In the genomic region with DNA sequence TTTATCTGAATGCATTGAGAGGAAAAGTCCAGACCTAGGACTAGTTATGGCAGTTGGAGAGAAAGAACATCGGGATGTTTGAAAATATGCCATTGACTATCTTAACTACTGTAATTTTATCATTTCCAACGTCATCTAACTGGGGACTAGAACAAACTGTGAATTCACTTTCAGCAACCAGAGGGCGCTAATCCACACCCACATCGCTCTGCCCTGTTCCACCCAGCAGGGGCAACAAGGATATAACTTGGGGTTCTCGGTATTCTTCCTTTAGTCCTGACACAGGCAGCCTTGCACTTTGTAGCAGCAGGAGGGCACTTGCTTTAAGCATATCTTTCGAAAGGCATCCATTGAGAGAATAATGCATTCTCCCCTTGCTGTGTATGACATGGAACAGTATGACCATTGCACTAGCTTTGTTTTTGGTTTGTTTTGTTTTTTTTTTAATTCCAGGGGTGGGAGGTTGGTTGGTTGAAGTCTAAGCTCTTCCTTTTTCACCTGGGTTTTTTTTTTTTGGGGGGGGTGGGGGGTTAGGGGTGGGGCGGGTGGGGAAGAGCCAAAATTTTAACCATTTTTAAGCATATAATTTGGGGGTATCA, we compare ENCODE assay signal across 8 cellular contexts. TPM values are rescaled to one million over a fixed set of nuclear protein-coding genes. Genes with fewer than 3 reads are reported as not detected.
DNase-seq lines count a peak whose midpoint lies in the region; ATAC-seq and TF ChIP-seq lines count a peak whose summit lies in the region.

No MANE protein-coding gene starts in this region.

- peak; percentile 63 to 75 for DNase-seq in Caco-2
- DNase-seq in Jurkat, Clone E6-1 (ENCODE audit: low read depth, low spot score), result peak; percentile 76
- DNase-seq in SHP77 treated with DMSO at 0.1 percent for 48 hours (lab: John Stamatoyannopoulos, UW), result peak; percentile 43
- peak; percentile 43 for DNase-seq in activated T-helper 9 cell treated with anti-CD3 and anti-CD28 coated beads, Interleukin-2, amount 50 U/mL, for 16 hours (ENCODE audit: low read depth)
- DNase-seq in foreskin melanocyte, result peak; percentile 59
- peak; percentile 19 for DNase-seq in progenitor cell of endocrine pancreas (ENCODE audit: low spot score, unreplicated experiment)
- DNase-seq in aorta, result peak in 1 of 2 donors; percentile 60

- H3K9me3 ChIP-seq in Caco-2 (no peaks in the 10 kb centered on the region), aorta (ENCODE audit: control insufficient read depth, low read length) (no peaks in the 10 kb centered on the region)

- H3K27ac ChIP-seq in aorta (ENCODE audit: low read depth in 1 of 2, low read length in 2 of 2), result no peak overlapping the region

- H3K36me3 ChIP-seq in Caco-2 (ENCODE audit: control insufficient read depth, insufficient read depth, low read length) (no peaks in the 10 kb centered on the region), aorta (ENCODE audit: control insufficient read depth in 1 of 2, insufficient read depth in 2 of 2, low read length in 1 of 2) (peaks cover 0 to 6% of the 10 kb centered on the region in 2 donors)

- BruUV-seq in Caco-2 (replicated peaks; lab: Mats Ljungman, UMichigan), result no TSS peak

- H3K4me3 ChIP-seq in Caco-2 (ENCODE audit: low read depth, low read length), result no peak overlapping the region
- H3K4me3 ChIP-seq in Jurkat, Clone E6-1 (ENCODE audit: low read length), result no peak overlapping the region
- no peak overlapping the region for H3K4me3 ChIP-seq in aorta (ENCODE audit: low read length in 2 of 2)

- no peaks in the 10 kb centered on the region for H3K9me3 Mint-ChIP-seq in Caco-2 (ENCODE audit: unreplicated experiment)
- H3K9me3 Mint-ChIP-seq in progenitor cell of endocrine pancreas (ENCODE audit: low read depth), result no peaks in the 10 kb centered on the region

- H3K27me3 Mint-ChIP-seq in Caco-2 (ENCODE audit: insufficient read depth, unreplicated experiment), result no peaks in the 10 kb centered on the region
- H3K27me3 Mint-ChIP-seq in progenitor cell of endocrine pancreas, result no peaks in the 10 kb centered on the region

- H3K4me3 Mint-ChIP-seq in Caco-2 (ENCODE audit: unreplicated experiment) (no peak overlapping the region), progenitor cell of endocrine pancreas (ENCODE audit: low read depth) (no peak overlapping the region)

- POLR2A ChIA-PET in Caco-2 (lab: Charles Lee), result interaction anchor here (0.6 kb wide), 1 partner anchor 270 kb away, joined by 6 read pairs; no protein-coding TSS in a partner anchor

- H3K4me1 Mint-ChIP-seq in Caco-2 (ENCODE audit: low read depth, unreplicated experiment), result no peaks in the 10 kb centered on the region
- H3K4me1 Mint-ChIP-seq in progenitor cell of endocrine pancreas (ENCODE audit: low read depth), result peaks cover 7% of the 10 kb centered on the region

- H3K27me3 ChIP-seq in Caco-2 (replicated peaks; ENCODE audit: control insufficient read depth, insufficient read depth, low read length) (no peaks in the 10 kb centered on the region), aorta (ENCODE audit: control insufficient read depth in 1 of 2, insufficient read depth in 2 of 2, low read length in 1 of 2) (no peaks in the 10 kb centered on the region)

- intact Hi-C loops in Caco-2 (cut with micrococcal nuclease; ENCODE audit: unreplicated experiment), result loop anchor here (1.0 kb wide), 4 partner anchors 32 to 277 kb away; a partner anchor contains a TSS
- intact Hi-C loops in aorta (cut with DNase I), result loop anchor here (2.0 to 5.0 kb wide), 2 partner anchors 189 to 269 kb away; no protein-coding TSS in a partner anchor

- CTCF ChIA-PET in Caco-2 (lab: Charles Lee), result interaction anchor here (0.6 to 1.1 kb wide), 3 partner anchors 54 to 193 kb away, joined by 3 to 11 read pairs (median 3); no protein-coding TSS in a partner anchor

- 30 to 31% methylated on average over 7 of the region's 7 CpGs for WGBS in aorta, 2 donors

- no peak overlapping the region for H3K27ac Mint-ChIP-seq in Caco-2 (ENCODE audit: unreplicated experiment)
- H3K27ac Mint-ChIP-seq in progenitor cell of endocrine pancreas, result peak overlapping the region; percentile 80

- peak; percentile 79 for ATAC-seq in GM21381 (IDR thresholded peaks at IDR 0.05; ENCODE audit: unreplicated experiment)
- peak; percentile 87 for ATAC-seq in aorta (ENCODE audit: low FRiP score)

- no peaks in the 10 kb centered on the region for H3K4me1 ChIP-seq in Caco-2
- H3K4me1 ChIP-seq in aorta (ENCODE audit: control insufficient read depth in 1 of 2, insufficient read depth in 2 of 2, low read length in 2 of 2), result peaks cover 0 to 2% of the 10 kb centered on the region in 2 donors

- TF ChIP-seq CTCF in Caco-2 (IDR thresholded peaks at IDR 0.05; ENCODE audit: insufficient read depth in 1 of 2, low read depth in 1 of 2, low read length in 1 of 2, severe bottlenecking in 1 of 2, unreplicated experiment in 1 of 2) (peak; percentile 83 to 95), progenitor cell of endocrine pancreas (IDR thresholded peaks at IDR 0.05; ENCODE audit: unreplicated experiment) (peak; percentile 85)

- H3K36me3 Mint-ChIP-seq in Caco-2 (ENCODE audit: insufficient read depth, unreplicated experiment) (peaks cover 55% of the 10 kb centered on the region), progenitor cell of endocrine pancreas (ENCODE audit: insufficient read depth) (peaks cover 22% of the 10 kb centered on the region)

RNA-seq across cellular contexts. Expression of a gene that starts 31.5 kb away (rescaled TPM):
- total RNA-seq in Caco-2 (2022) (26.6 and 27.2 TPM in 2 replicates), progenitor cell of endocrine pancreas (38.3 and 40.5 TPM in 2 replicates), aorta (10 to 100 TPM; 23.9 to 24.3 TPM)
- polyA plus RNA-seq in Jurkat, Clone E6-1 (2012; ENCODE audit: insufficient read depth, insufficient read length), result 10.4 TPM
- 10 to 100 TPM; 12.7 to 15.3 TPM for polyA plus RNA-seq in aorta
